In genomic region chr20:63740070-63740500, GRCh38 we compare ENCODE assay signal across 1 cellular context.
A peak's percentile ranks its signal among the peaks of the same experiment; 100 is the strongest.
TF ChIP-seq lines count a peak whose summit lies in the region.

No MANE protein-coding gene starts in this region.

TF ChIP-seq in GM12878, 131 proteins besides CTCF, POLR2A, EP300 and RAD21:
- TF ChIP-seq BHLHE40 (IDR thresholded peaks at IDR 0.05; ENCODE audit: borderline replicate concordance in 1 of 2, low read depth in 2 of 2, low read length in 1 of 2) (peak in 1 of 2 experiments; percentile 29; a peak in 1 of 4 replicates), EGR1 (IDR thresholded peaks at IDR 0.05; ENCODE audit: borderline replicate concordance in 1 of 2, low read depth in 2 of 2, low read length in 2 of 2) (peak in 1 of 2 experiments; percentile 75; a peak in 2 of 3 replicates), YY1 (IDR thresholded peaks at IDR 0.05; ENCODE audit: low read depth, low read length) (peak; percentile 88), ZSCAN29 (IDR thresholded peaks at IDR 0.05) (peak; percentile 87; the same call in 1 of the 2 replicates), ZBTB33 (IDR thresholded peaks at IDR 0.05) (no peak), RELB (IDR thresholded peaks at IDR 0.05; ENCODE audit: low read depth) (no peak), ESRRA (IDR thresholded peaks at IDR 0.05; ENCODE audit: low read length) (no peak), NR2C2 (IDR thresholded peaks at IDR 0.05; ENCODE audit: borderline replicate concordance, control insufficient read depth, insufficient read length, low read depth) (no peak), ZBED1 (IDR thresholded peaks at IDR 0.05; ENCODE audit: borderline replicate concordance) (no peak), BACH1 (IDR thresholded peaks at IDR 0.05; ENCODE audit: borderline replicate concordance) (peak; percentile 89), ATF3 (IDR thresholded peaks at IDR 0.05; ENCODE audit: borderline replicate concordance, extremely low read depth, low read depth, low read length) (no peak), DPF2 (IDR thresholded peaks at IDR 0.05) (0 out of 2 replicates have a peak, but pooled peaks have one; percentile 40), ZNF687 (IDR thresholded peaks at IDR 0.05) (0 out of 2 replicates have a peak, but pooled peaks have one; percentile 19), MEF2B (IDR thresholded peaks at IDR 0.05; ENCODE audit: partially characterized antibody, poor library complexity, severe bottlenecking) (no peak), IRF4 (IDR thresholded peaks at IDR 0.05; ENCODE audit: low read depth, low read length) (no peak), TCF12 (IDR thresholded peaks at IDR 0.05; ENCODE audit: low read depth, low read length) (no peak), PKNOX1 (IDR thresholded peaks at IDR 0.05) (no peak)
